ENCODE assay signal across 27 cellular contexts in genomic region chr16:74982303-74982702, GRCh38. TPM values are rescaled to one million over a fixed set of nuclear protein-coding genes. Genes with fewer than 3 reads are reported as not detected.
A peak's percentile ranks its signal among the peaks of the same experiment; 100 is the strongest.
DNase-seq lines count a peak whose midpoint lies in the region; ATAC-seq and TF ChIP-seq lines count a peak whose summit lies in the region.
"Had no signal": no experiment of that assay in that cellular context is flagged by ENCODE, and none has a peak within 500 bp of the region (broad histone marks: within the 10 kb centered on the region; RNA-seq: fewer than 3 reads in every experiment).

No MANE protein-coding gene starts in this region.

- H2BK120ac ChIP-seq in neuronal stem cell (ENCODE audit: low read depth, low read length): no peak overlapping the region

- peaks cover 68% of the 10 kb centered on the region for H3K79me2 ChIP-seq in GM23338 (replicated peaks; ENCODE audit: insufficient read depth)

- no peak overlapping the region for H3K23ac ChIP-seq in neuronal stem cell (ENCODE audit: low read depth, low read length, poor library complexity)

- no peak overlapping the region for H2BK15ac ChIP-seq in neuronal stem cell (ENCODE audit: low read length)

- no peak overlapping the region for H3K14ac ChIP-seq in neuronal stem cell (ENCODE audit: low read length)

- H3K18ac ChIP-seq in neuronal stem cell (ENCODE audit: low read length): no peak overlapping the region

- H3K9me3 ChIP-seq in T-helper 17 cell (ENCODE audit: control insufficient read depth, low read length, poor library complexity, severe bottlenecking): no peaks in the 10 kb centered on the region
- H3K9me3 ChIP-seq in naive thymus-derived CD4-positive, alpha-beta T cell (ENCODE audit: control insufficient read depth in 2 of 3, low read length in 3 of 3): no peaks in the 10 kb centered on the region
- no peaks in the 10 kb centered on the region for H3K9me3 ChIP-seq in neuronal stem cell (replicated peaks in 1 of 2; ENCODE audit: control insufficient read depth in 2 of 2, insufficient read depth in 1 of 2, low read depth in 1 of 2, low read length in 2 of 2)
- H3K9me3 ChIP-seq in gastrocnemius medialis: no peaks in the 10 kb centered on the region
- H3K9me3 ChIP-seq: body of pancreas, left ventricle myocardium inferior, ovary, right atrium auricular region had no signal

- no peak overlapping the region for H3K9ac ChIP-seq in neuronal stem cell (ENCODE audit: low read depth, low read length, poor library complexity)

- CTCF ChIA-PET in naive thymus-derived CD4-positive, alpha-beta T cell (lab: Charles Lee): no interaction called here

- H3K4me2 ChIP-seq in GM23338 (no peak overlapping the region), neuronal stem cell (ENCODE audit: insufficient read depth, low read length, poor library complexity, severe bottlenecking) (no peak overlapping the region)

- H3K4me1 Mint-ChIP-seq in GM23338 (peaks cover 2% of the 10 kb centered on the region; the same call in 2 of the 3 replicates), T-helper 17 cell (peaks cover 15% of the 10 kb centered on the region)
- peaks cover 0 to 29% (median 25%) of the 10 kb centered on the region in 7 donors for H3K4me1 Mint-ChIP-seq in naive thymus-derived CD4-positive, alpha-beta T cell

- no peak for TF ChIP-seq POLR2A in gastrocnemius medialis (IDR thresholded peaks at IDR 0.05)

- no peak overlapping the region for H2BK12ac ChIP-seq in neuronal stem cell (ENCODE audit: low read length)

- H3K27me3 ChIP-seq in GM23338 (ENCODE audit: insufficient read depth) (no peaks in the 10 kb centered on the region), neuronal stem cell (ENCODE audit: control insufficient read depth in 3 of 3, insufficient read depth in 3 of 3, low read depth in 1 of 3, low read length in 3 of 3) (no peaks in the 10 kb centered on the region), gastrocnemius medialis (no peaks in the 10 kb centered on the region)
- H3K27me3 ChIP-seq in naive thymus-derived CD4-positive, alpha-beta T cell (ENCODE audit: control insufficient read depth in 2 of 2, insufficient read depth in 2 of 2, low read length in 2 of 2): no peaks in the 10 kb centered on the region
- H3K27me3 ChIP-seq: body of pancreas, foreskin keratinocyte, ovary, right atrium auricular region had no signal

- H3K36me3 ChIP-seq in GM23338 (ENCODE audit: insufficient read depth): no peaks in the 10 kb centered on the region; the same call in 1 of the 2 replicates
- H3K36me3 ChIP-seq in naive thymus-derived CD4-positive, alpha-beta T cell (ENCODE audit: control insufficient read depth in 2 of 3, insufficient read depth in 3 of 3, low read length in 3 of 3): peaks cover 0 to 9% (median 0%) of the 10 kb centered on the region in 3 experiments
- peaks cover 0 to 16% of the 10 kb centered on the region in 2 donors for H3K36me3 ChIP-seq in neuronal stem cell (replicated peaks in 1 of 2; ENCODE audit: control insufficient read depth in 2 of 2, insufficient read depth in 2 of 2, low read length in 2 of 2)
- no peaks in the 10 kb centered on the region for H3K36me3 ChIP-seq in gastrocnemius medialis
- H3K36me3 ChIP-seq: ovary, right atrium auricular region had no signal

- H2AFZ ChIP-seq in GM23338 (no peak overlapping the region), neuronal stem cell (ENCODE audit: low read length) (no peak overlapping the region)

- H4K91ac ChIP-seq in neuronal stem cell (ENCODE audit: low read depth, low read length, poor library complexity): no peak overlapping the region

- H3K4me3 ChIP-seq in GM23338 (no peak overlapping the region), neuronal stem cell (ENCODE audit: low read length in 2 of 2) (no peak overlapping the region), gastrocnemius medialis (no peak overlapping the region)
- no peak overlapping the region for H3K4me3 ChIP-seq in naive thymus-derived CD4-positive, alpha-beta T cell (ENCODE audit: low read length)
- H3K4me3 ChIP-seq: body of pancreas, left ventricle myocardium inferior, ovary, right atrium auricular region had no signal

- H4K8ac ChIP-seq in neuronal stem cell (ENCODE audit: low read depth, low read length): no peak overlapping the region

- intact Hi-C loops in naive thymus-derived CD4-positive, alpha-beta T cell (cut with micrococcal nuclease): loop anchor here (10.0 kb wide), 2 partner anchors 482 to 642 kb away; partner anchors contain the start of genes ADAT1 (in 1 of the 2) and TMEM170A (in 1 of the 2)
- intact Hi-C loops in gastrocnemius medialis (cut with DNase I; ENCODE audit: low total_unique reads): no loop called here

- POLR2A ChIA-PET in naive thymus-derived CD4-positive, alpha-beta T cell (lab: Charles Lee): no interaction called here

- H3K4ac ChIP-seq in neuronal stem cell (ENCODE audit: low read length): no peak overlapping the region

- peaks cover 23% of the 10 kb centered on the region for H3K36me3 Mint-ChIP-seq in GM23338 (ENCODE audit: low read depth)
- no peaks in the 10 kb centered on the region for H3K36me3 Mint-ChIP-seq in T-helper 17 cell (ENCODE audit: low read depth)
- H3K36me3 Mint-ChIP-seq in naive thymus-derived CD4-positive, alpha-beta T cell: peaks cover 0 to 10% (median 6%) of the 10 kb centered on the region in 5 donors

- H3K27me3 Mint-ChIP-seq in GM23338 (ENCODE audit: insufficient read depth, low read depth, poor library complexity) (peaks cover 12% of the 10 kb centered on the region), T-helper 17 cell (no peaks in the 10 kb centered on the region)
- H3K27me3 Mint-ChIP-seq in naive thymus-derived CD4-positive, alpha-beta T cell: no peaks in the 10 kb centered on the region
- H3K27me3 Mint-ChIP-seq: activated CD4-positive, alpha-beta T cell treated with anti-CD3 and anti-CD28 coated beads, Interleukin-2, amount 10 ng/mL, durations not matched to agents 7 days and 5 days; activated naive CD8-positive, alpha-beta T cell treated with anti-CD3 and anti-CD28 coated beads, Interleukin-2, amount 50 U/mL, for 24 hours; naive thymus-derived CD8-positive, alpha-beta T cell; stimulated activated memory B cell treated with anti-CD40 and anti-IgM and Interleukin-4, amounts not matched to agents 10 μg/mL and 1 μg/mL and 100 μg/mL, for 72 hours had no signal

- H3F3A ChIP-seq in GM23338 (replicated peaks; ENCODE audit: low read depth): 0 out of 2 replicates have a peak, but pooled peaks cover 3% of the 10 kb centered on the region

- H3K27ac ChIP-seq in GM23338 (ENCODE audit: low read depth) (peak overlapping the region; percentile 55; the same call in 1 of the 2 replicates), neuronal stem cell (replicated peaks; ENCODE audit: low read length) (no peak overlapping the region), gastrocnemius medialis (no peak overlapping the region)
- no peak overlapping the region for H3K27ac ChIP-seq in naive thymus-derived CD4-positive, alpha-beta T cell (ENCODE audit: low read depth, low read length)
- H3K27ac ChIP-seq: body of pancreas, C4-2B, foreskin keratinocyte, left ventricle myocardium inferior, ovary, right atrium auricular region, WERI-Rb-1 had no signal

- ATAC-seq in GM23338: no peak
- ATAC-seq in T-helper 17 cell: no peak
- ATAC-seq in naive thymus-derived CD4-positive, alpha-beta T cell: no peak
- ATAC-seq in gastrocnemius medialis: no peak
- ATAC-seq: activated naive CD8-positive, alpha-beta T cell treated with anti-CD3 and anti-CD28 coated beads, Interleukin-2, amount 50 U/mL, for 24 hours; body of pancreas; foreskin keratinocyte; naive thymus-derived CD8-positive, alpha-beta T cell; SK-N-SH treated with all-trans-retinoic acid at 6 μM for 48 hours; stimulated activated memory B cell treated with anti-CD40 and anti-IgM and Interleukin-4, amounts not matched to agents 10 μg/mL and 1 μg/mL and 100 μg/mL, for 72 hours had no signal

- H2BK5ac ChIP-seq in neuronal stem cell (ENCODE audit: low read length): no peak overlapping the region

- H3K4me1 ChIP-seq in GM23338 (ENCODE audit: insufficient read depth): no peaks in the 10 kb centered on the region
- H3K4me1 ChIP-seq in naive thymus-derived CD4-positive, alpha-beta T cell (ENCODE audit: control insufficient read depth in 2 of 2, insufficient read depth in 2 of 2, low read length in 2 of 2): peaks cover 5 to 6% of the 10 kb centered on the region in 2 donors
- peaks cover 1 to 2% of the 10 kb centered on the region in 2 donors for H3K4me1 ChIP-seq in neuronal stem cell (ENCODE audit: control insufficient read depth in 2 of 2, insufficient read depth in 1 of 2, low read depth in 1 of 2, low read length in 2 of 2)
- H3K4me1 ChIP-seq in gastrocnemius medialis: peaks cover 0 to 17% of the 10 kb centered on the region in 2 donors
- H3K4me1 ChIP-seq: foreskin keratinocyte had no signal

- H4K20me1 ChIP-seq in GM23338 (replicated peaks; ENCODE audit: insufficient read depth): no peaks in the 10 kb centered on the region; the same call in none of the 2 replicates

- TF ChIP-seq CTCF in GM23338 (conservative IDR thresholded peaks at IDR 0.05; ENCODE audit: low read depth in 2 of 2) (peak in 1 of 2 experiments; percentile 31; a peak in 1 of 4 replicates), gastrocnemius medialis (IDR thresholded peaks at IDR 0.05 in 4 of 5, conservative IDR thresholded peaks at IDR 0.05 in 1 of 5) (no peak)

- no peak overlapping the region for H3K27ac Mint-ChIP-seq in GM23338
- H3K27ac Mint-ChIP-seq in T-helper 17 cell: peak overlapping the region; percentile 51
- no peak overlapping the region for H3K27ac Mint-ChIP-seq in naive thymus-derived CD4-positive, alpha-beta T cell
- H3K27ac Mint-ChIP-seq: activated CD4-positive, alpha-beta T cell treated with anti-CD3 and anti-CD28 coated beads, Interleukin-2, amount 10 ng/mL, durations not matched to agents 7 days and 5 days; activated naive CD8-positive, alpha-beta T cell treated with anti-CD3 and anti-CD28 coated beads, Interleukin-2, amount 50 U/mL, for 24 hours; stimulated activated memory B cell treated with anti-CD40 and anti-IgM and Interleukin-4, amounts not matched to agents 10 μg/mL and 1 μg/mL and 100 μg/mL, for 72 hours had no signal

- peak; percentile 10 for DNase-seq in CD1c-positive myeloid dendritic cell (ENCODE audit: extremely low spot score)
- no peak for DNase-seq in GM23338 (ENCODE audit: low spot score)
- no peak for DNase-seq in T-helper 17 cell
- DNase-seq in naive thymus-derived CD4-positive, alpha-beta T cell: no peak
- DNase-seq in RKO (ENCODE audit: low spot score): no peak
- no peak for DNase-seq in neuronal stem cell (ENCODE audit: low spot score)
- no peak for DNase-seq in gastrocnemius medialis
- DNase-seq: activated CD4-positive, alpha-beta T cell treated with anti-CD3 and anti-CD28 coated beads, Interleukin-2, amount 10 ng/mL, durations not matched to agents 7 days and 5 days; activated naive CD8-positive, alpha-beta T cell treated with anti-CD3 and anti-CD28 coated beads, Interleukin-2, amount 50 U/mL, for 24 hours; body of pancreas; DMS 273 treated with DMSO at 0.1 percent for 48 hours; effector CD4-positive, alpha-beta T cell; GOT3; hippocampal formation; KBM-7; left ventricle myocardium inferior; naive thymus-derived CD8-positive, alpha-beta T cell; NCI-H1436 treated with DMSO at 0.1 percent for 48 hours; NCI-H2171 treated with DMSO at 0.1 percent for 48 hours; ovary; stimulated activated CD4-positive, alpha-beta T cell treated with anti-CD3 and anti-CD28 coated beads, Interleukin-4, amount 100 ng/mL, for 1 hour; WERI-Rb-1 had no signal

- H3K9me3 Mint-ChIP-seq in GM23338: no peaks in the 10 kb centered on the region; the same call in 2 of the 3 replicates
- H3K9me3 Mint-ChIP-seq in naive thymus-derived CD4-positive, alpha-beta T cell: no peaks in the 10 kb centered on the region
- H3K9me3 Mint-ChIP-seq: activated CD4-positive, alpha-beta T cell treated with anti-CD3 and anti-CD28 coated beads, Interleukin-2, amount 10 ng/mL, durations not matched to agents 7 days and 5 days; activated naive CD8-positive, alpha-beta T cell treated with anti-CD3 and anti-CD28 coated beads, Interleukin-2, amount 50 U/mL, for 24 hours; naive thymus-derived CD8-positive, alpha-beta T cell; stimulated activated memory B cell treated with anti-CD40 and anti-IgM and Interleukin-4, amounts not matched to agents 10 μg/mL and 1 μg/mL and 100 μg/mL, for 72 hours had no signal

- WGBS in neuronal stem cell (ENCODE audit: extremely low coverage in 2 of 2, insufficient read length in 2 of 2, insufficient replicate concordance in 1 of 2), 2 donors: no CpG with 5 or more reads among the region's 2 CpGs

- H3K4me3 Mint-ChIP-seq in GM23338 (no peak overlapping the region; the same call in 2 of the 3 replicates), T-helper 17 cell (no peak overlapping the region)
- peak overlapping the region in 6 of 10 donors; percentile 26 to 93 (median 75) for H3K4me3 Mint-ChIP-seq in naive thymus-derived CD4-positive, alpha-beta T cell

- no peaks in the 10 kb centered on the region for H3K9me2 ChIP-seq in GM23338 (ENCODE audit: insufficient read depth)

- peaks cover 4% of the 10 kb centered on the region for H3K79me1 ChIP-seq in neuronal stem cell (ENCODE audit: low read depth, low read length)

- H2AK5ac ChIP-seq in neuronal stem cell (ENCODE audit: low read depth, low read length): no peak overlapping the region

- in situ Hi-C loops in gastrocnemius medialis (cut with MboI; ENCODE audit: low sequenced_read_pairs in 4 of 4): loop anchor here in 3 of 4 donors (25.0 kb wide), 3 partner anchors 405 to 655 kb away; partner anchors contain the start of genes KARS1 (in 1 of the 3) and TERF2IP (in 1 of the 3)

RNA-seq across cellular contexts. Expression of gene WDR59, which starts 2.6 kb away (rescaled TPM):
- total RNA-seq in GM23338 (2014; rRNA removed; shearing (Covaris generic)): 46.9 and 54.5 TPM in 2 replicates
- polyA plus RNA-seq in GM23338 (2016; fragmentation: Nextera tagmentation; extraction: Ambion mirVana): 38.7 and 44.5 TPM in 2 replicates
- total RNA-seq in T-helper 17 cell (100 to 1,000 TPM in 1 of 2 donors, 10 to 100 TPM in 1; 90.2 to 112 TPM), gastrocnemius medialis (10 to 100 TPM; 12.9 to 31.3 (median 19.5) TPM)
- 100 to 1,000 TPM in 2 of 5 experiments, 10 to 100 TPM in 3; 82.7 to 130 (median 84.7) TPM for total RNA-seq in naive thymus-derived CD4-positive, alpha-beta T cell
- polyA plus RNA-seq in naive thymus-derived CD4-positive, alpha-beta T cell: 10 to 100 TPM; 11.6 to 13.2 TPM
- polyA plus RNA-seq in neuronal stem cell (2013, experiment 1 of 2): 38.8 TPM
- polyA plus RNA-seq in neuronal stem cell (2013, experiment 2 of 2): 36.4 TPM

RNA-seq across cellular contexts. Expression of gene ZNRF1, which starts 16.5 kb away (rescaled TPM):
- total RNA-seq in GM23338 (2014; rRNA removed; shearing (Covaris generic)): 42.1 and 52.9 TPM in 2 replicates
- 22.4 and 31.9 TPM in 2 replicates for polyA plus RNA-seq in GM23338 (2016; fragmentation: Nextera tagmentation; extraction: Ambion mirVana)
- total RNA-seq in T-helper 17 cell (10 to 100 TPM; 10.7 to 18.1 TPM), gastrocnemius medialis (10 to 100 TPM; 21.7 to 37.1 (median 30.2) TPM)
- 10 to 100 TPM in 1 of 5 experiments, 1 to 10 TPM in 4; 1.8 to 27.9 (median 2.6) TPM for total RNA-seq in naive thymus-derived CD4-positive, alpha-beta T cell
- 1 to 10 TPM; 1.2 to 1.4 TPM for polyA plus RNA-seq in naive thymus-derived CD4-positive, alpha-beta T cell
- polyA plus RNA-seq in neuronal stem cell (2013, experiment 1 of 2): 48.3 TPM
- 49.3 TPM for polyA plus RNA-seq in neuronal stem cell (2013, experiment 2 of 2)

Comparison
In these comparisons a context has a peak if more than half of its experiments do, and no peak if none do; other contexts are left out.
1. H3K4me3 Mint-ChIP-seq: peak in naive thymus-derived CD4-positive, alpha-beta T cell (6 of 10); none in GM23338 (single experiment) and T-helper 17 cell (single experiment).